In the genomic region with DNA sequence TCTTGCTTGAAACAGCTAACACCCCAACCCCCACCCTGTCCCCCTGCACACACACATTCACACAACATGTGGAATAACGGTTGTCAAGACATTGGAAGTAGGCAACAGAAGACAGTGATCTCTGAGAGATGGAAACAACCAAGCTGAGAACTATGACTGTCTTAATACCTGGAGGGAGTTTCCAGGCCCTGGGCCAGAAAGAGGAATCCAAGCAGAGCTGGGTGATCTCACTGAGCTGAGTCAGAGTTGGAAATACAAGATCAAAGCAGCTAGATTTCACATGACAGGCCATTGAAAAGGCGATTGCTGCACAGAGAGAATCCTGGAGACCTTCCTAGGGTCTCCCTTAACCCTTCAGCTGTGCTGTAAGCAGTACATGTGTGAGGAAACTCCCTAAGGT, we compare ENCODE assay signal across 8 cellular contexts.
A peak's percentile ranks its signal among the peaks of the same experiment; 100 is the strongest.
DNase-seq lines count a peak whose midpoint lies in the region; ATAC-seq and TF ChIP-seq lines count a peak whose summit lies in the region.

No MANE protein-coding gene starts in this region.

- peaks cover 10% of the 10 kb centered on the region for H3K27me3 Mint-ChIP-seq in endodermal cell (ENCODE audit: insufficient read depth)

- H3K9ac ChIP-seq in endodermal cell (ENCODE audit: extremely low read depth, low read length, poor library complexity, severe bottlenecking): no peak overlapping the region

- H3K27me3 ChIP-seq in endodermal cell (ENCODE audit: control insufficient read depth, insufficient read depth, low read length, poor library complexity, severe bottlenecking): no peaks in the 10 kb centered on the region

- CTCF ChIA-PET in HEK293 (lab: Yijun Ruan, JAX): interaction anchor here (0.7 to 3.8 kb wide), 6 partner anchors 25 to 87 kb away, joined by 3 to 29 read pairs (median 5); no protein-coding TSS in a partner anchor

- no peak for TF ChIP-seq CTCF in HEK293 (tag by site-specific recombination; IDR thresholded peaks at IDR 0.05)
- no peak for TF ChIP-seq CTCF in endodermal cell (conservative IDR thresholded peaks at IDR 0.05)

- H3K36me3 Mint-ChIP-seq in stimulated activated effector memory CD8-positive, alpha-beta T cell treated with anti-CD3 and anti-CD28 coated beads, Interleukin-12 subunit alpha, Interleukin-12 subunit beta, amount 100 ng/mL, for 72 hours: no peaks in the 10 kb centered on the region
- no peaks in the 10 kb centered on the region for H3K36me3 Mint-ChIP-seq in endodermal cell (ENCODE audit: low read depth)

- peaks cover 8% of the 10 kb centered on the region for H3K4me1 Mint-ChIP-seq in stimulated activated effector memory CD8-positive, alpha-beta T cell treated with anti-CD3 and anti-CD28 coated beads, Interleukin-12 subunit alpha, Interleukin-12 subunit beta, amount 100 ng/mL, for 72 hours
- peaks cover 13% of the 10 kb centered on the region for H3K4me1 Mint-ChIP-seq in endodermal cell

- DNase-seq in NCI-H460 (ENCODE audit: extremely low read depth, low read depth) (peak; percentile 26), endodermal cell (no peak), C1 segment of cervical spinal cord (lab: John Stamatoyannopoulos, UW) (no peak), activated gamma-delta T cell treated with Interleukin-2 at 50 U/mL for 16 hours (no peak)
- DNase-seq in stimulated activated effector memory CD8-positive, alpha-beta T cell treated with anti-CD3 and anti-CD28 coated beads, Interleukin-12 subunit alpha, Interleukin-12 subunit beta, amount 100 ng/mL, for 72 hours (ENCODE audit: low spot score in 2 of 2): no peak

- peak; percentile 62 for ATAC-seq in GM18508 (IDR thresholded peaks at IDR 0.05; ENCODE audit: insufficient read depth, unreplicated experiment)
- ATAC-seq in esophagus mucosa: peak; percentile 94
- peak; percentile 87 for ATAC-seq in stimulated activated effector memory CD8-positive, alpha-beta T cell treated with anti-CD3 and anti-CD28 coated beads, Interleukin-12 subunit alpha, Interleukin-12 subunit beta, amount 100 ng/mL, for 72 hours

- H3K27ac ChIP-seq in HEK293 (ENCODE audit: extremely low read depth, low read depth, low read length) (no peak overlapping the region), endodermal cell (ENCODE audit: low read depth, low read length) (no peak overlapping the region)

- H3K27ac Mint-ChIP-seq in stimulated activated effector memory CD8-positive, alpha-beta T cell treated with anti-CD3 and anti-CD28 coated beads, Interleukin-12 subunit alpha, Interleukin-12 subunit beta, amount 100 ng/mL, for 72 hours: no peak overlapping the region
- H3K27ac Mint-ChIP-seq in endodermal cell: no peak overlapping the region

- 43 to 44% methylated on average over 2 of the region's 2 CpGs for WGBS in endodermal cell (ENCODE audit: insufficient coverage in 1 of 2, insufficient read length in 1 of 2), 2 experiments

- H3K9me3 Mint-ChIP-seq in stimulated activated effector memory CD8-positive, alpha-beta T cell treated with anti-CD3 and anti-CD28 coated beads, Interleukin-12 subunit alpha, Interleukin-12 subunit beta, amount 100 ng/mL, for 72 hours: no peaks in the 10 kb centered on the region
- no peaks in the 10 kb centered on the region for H3K9me3 Mint-ChIP-seq in endodermal cell

- POLR2A ChIA-PET in HEK293 (lab: Yijun Ruan, JAX): no interaction called here

- H3K4me1 ChIP-seq in HEK293 (ENCODE audit: control insufficient read depth, insufficient read depth, low read length): no peaks in the 10 kb centered on the region
- H3K4me1 ChIP-seq in endodermal cell (ENCODE audit: control insufficient read depth, insufficient read depth, low read length): peaks cover 12% of the 10 kb centered on the region

- H3K4me3 Mint-ChIP-seq in stimulated activated effector memory CD8-positive, alpha-beta T cell treated with anti-CD3 and anti-CD28 coated beads, Interleukin-12 subunit alpha, Interleukin-12 subunit beta, amount 100 ng/mL, for 72 hours: no peak overlapping the region
- H3K4me3 Mint-ChIP-seq in endodermal cell: no peak overlapping the region

- H3K36me3 ChIP-seq in HEK293 (ENCODE audit: control insufficient read depth in 2 of 2, insufficient read depth in 1 of 2, low read length in 2 of 2) (no peaks in the 10 kb centered on the region), endodermal cell (ENCODE audit: control insufficient read depth, insufficient read depth, low read length) (no peaks in the 10 kb centered on the region)

- no peak overlapping the region for H3K4me3 ChIP-seq in HEK293 (ENCODE audit: low read depth, low read length)
- no peak overlapping the region for H3K4me3 ChIP-seq in endodermal cell (ENCODE audit: low read length)

- no peaks in the 10 kb centered on the region for H3K9me3 ChIP-seq in HEK293 (ENCODE audit: control insufficient read depth, insufficient read depth, low read depth, low read length)
- no peaks in the 10 kb centered on the region for H3K9me3 ChIP-seq in endodermal cell (ENCODE audit: control insufficient read depth, low read length)

TF ChIP-seq in HEK293, 187 proteins besides CTCF, POLR2A, EP300 and RAD21:
- TF ChIP-seq ZNF202 (tag by site-specific recombination; IDR thresholded peaks at IDR 0.05; ENCODE audit: borderline replicate concordance) (no peak), ZNF175 (tag by site-specific recombination; IDR thresholded peaks at IDR 0.05) (no peak), ZBTB48 (tag by site-specific recombination; IDR thresholded peaks at IDR 0.05) (peak; percentile 37; the same call in 1 of the 2 replicates), ZNF426 (tag by site-specific recombination; IDR thresholded peaks at IDR 0.05) (no peak), ZNF350 (tag by site-specific recombination; IDR thresholded peaks at IDR 0.05) (no peak), ZNF560 (tag by site-specific recombination; IDR thresholded peaks at IDR 0.05; ENCODE audit: borderline replicate concordance) (no peak), ZNF366 (tag by site-specific recombination; conservative IDR thresholded peaks at IDR 0.05) (0 out of 2 replicates have a peak, but pooled peaks have one; percentile 16), TRIM28 (IDR thresholded peaks at IDR 0.05; ENCODE audit: borderline replicate concordance, low read length) (no peak), RBAK (tag by site-specific recombination; IDR thresholded peaks at IDR 0.05) (no peak), ZNF174 (tag by site-specific recombination; IDR thresholded peaks at IDR 0.05) (no peak), ZNF132 (tag by site-specific recombination; IDR thresholded peaks at IDR 0.05; ENCODE audit: borderline replicate concordance) (no peak), ZNF335 (tag by site-specific recombination; conservative IDR thresholded peaks at IDR 0.05) (no peak), ZNF416 (tag by site-specific recombination; IDR thresholded peaks at IDR 0.05) (no peak), TCF7L2 (IDR thresholded peaks at IDR 0.05; ENCODE audit: borderline replicate concordance, low read depth, low read length) (peak; percentile 58), ZNF707 (tag by site-specific recombination; IDR thresholded peaks at IDR 0.05) (no peak), YY2 (tag by site-specific recombination; IDR thresholded peaks at IDR 0.05) (no peak), ZNF10 (tag by site-specific recombination; IDR thresholded peaks at IDR 0.05) (no peak), ZNF341 (tag by site-specific recombination; IDR thresholded peaks at IDR 0.05; ENCODE audit: low read depth) (no peak), SALL2 (tag by site-specific recombination; IDR thresholded peaks at IDR 0.05; ENCODE audit: borderline replicate concordance) (no peak), BCL11A (tag by site-specific recombination; IDR thresholded peaks at IDR 0.05; ENCODE audit: low read depth) (no peak)
- TF ChIP-seq, protein P1, sequence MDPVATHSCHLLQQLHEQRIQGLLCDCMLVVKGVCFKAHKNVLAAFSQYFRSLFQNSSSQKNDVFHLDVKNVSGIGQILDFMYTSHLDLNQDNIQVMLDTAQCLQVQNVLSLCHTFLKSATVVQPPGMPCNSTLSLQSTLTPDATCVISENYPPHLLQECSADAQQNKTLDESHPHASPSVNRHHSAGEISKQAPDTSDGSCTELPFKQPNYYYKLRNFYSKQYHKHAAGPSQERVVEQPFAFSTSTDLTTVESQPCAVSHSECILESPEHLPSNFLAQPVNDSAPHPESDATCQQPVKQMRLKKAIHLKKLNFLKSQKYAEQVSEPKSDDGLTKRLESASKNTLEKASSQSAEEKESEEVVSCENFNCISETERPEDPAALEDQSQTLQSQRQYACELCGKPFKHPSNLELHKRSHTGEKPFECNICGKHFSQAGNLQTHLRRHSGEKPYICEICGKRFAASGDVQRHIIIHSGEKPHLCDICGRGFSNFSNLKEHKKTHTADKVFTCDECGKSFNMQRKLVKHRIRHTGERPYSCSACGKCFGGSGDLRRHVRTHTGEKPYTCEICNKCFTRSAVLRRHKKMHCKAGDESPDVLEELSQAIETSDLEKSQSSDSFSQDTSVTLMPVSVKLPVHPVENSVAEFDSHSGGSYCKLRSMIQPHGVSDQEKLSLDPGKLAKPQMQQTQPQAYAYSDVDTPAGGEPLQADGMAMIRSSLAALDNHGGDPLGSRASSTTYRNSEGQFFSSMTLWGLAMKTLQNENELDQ (tag by site-specific recombination; IDR thresholded peaks at IDR 0.05; ENCODE audit: low read depth): no peak
- TF ChIP-seq, protein P2, sequence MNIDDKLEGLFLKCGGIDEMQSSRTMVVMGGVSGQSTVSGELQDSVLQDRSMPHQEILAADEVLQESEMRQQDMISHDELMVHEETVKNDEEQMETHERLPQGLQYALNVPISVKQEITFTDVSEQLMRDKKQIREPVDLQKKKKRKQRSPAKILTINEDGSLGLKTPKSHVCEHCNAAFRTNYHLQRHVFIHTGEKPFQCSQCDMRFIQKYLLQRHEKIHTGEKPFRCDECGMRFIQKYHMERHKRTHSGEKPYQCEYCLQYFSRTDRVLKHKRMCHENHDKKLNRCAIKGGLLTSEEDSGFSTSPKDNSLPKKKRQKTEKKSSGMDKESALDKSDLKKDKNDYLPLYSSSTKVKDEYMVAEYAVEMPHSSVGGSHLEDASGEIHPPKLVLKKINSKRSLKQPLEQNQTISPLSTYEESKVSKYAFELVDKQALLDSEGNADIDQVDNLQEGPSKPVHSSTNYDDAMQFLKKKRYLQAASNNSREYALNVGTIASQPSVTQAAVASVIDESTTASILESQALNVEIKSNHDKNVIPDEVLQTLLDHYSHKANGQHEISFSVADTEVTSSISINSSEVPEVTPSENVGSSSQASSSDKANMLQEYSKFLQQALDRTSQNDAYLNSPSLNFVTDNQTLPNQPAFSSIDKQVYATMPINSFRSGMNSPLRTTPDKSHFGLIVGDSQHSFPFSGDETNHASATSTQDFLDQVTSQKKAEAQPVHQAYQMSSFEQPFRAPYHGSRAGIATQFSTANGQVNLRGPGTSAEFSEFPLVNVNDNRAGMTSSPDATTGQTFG (tag by site-specific recombination; IDR thresholded peaks at IDR 0.05; ENCODE audit: borderline replicate concordance): no peak
